ENCODE assay signal across 15 cellular contexts in genomic region chr4:137881641-137882040, GRCh38.
"Had no signal": no experiment of that assay in that cellular context is flagged by ENCODE, and none has a peak within 500 bp of the region (broad histone marks: within the 10 kb centered on the region; RNA-seq: fewer than 3 reads in every experiment).

No MANE protein-coding gene starts in this region.

- H3K36me3 ChIP-seq: adrenal gland, left lung, right atrium auricular region, tibial nerve, uterus had no signal

- H3K27ac ChIP-seq: adrenal gland, left lung, right atrium auricular region, tibial nerve, uterus had no signal

- H3K27me3 ChIP-seq: adrenal gland, left lung, right atrium auricular region, tibial nerve, uterus had no signal

- H3K9me3 ChIP-seq: right atrium auricular region, uterus had no signal

- H3K4me3 ChIP-seq: adrenal gland, left lung, right atrium auricular region, tibial nerve, uterus had no signal

- DNase-seq: activated CD4-positive, alpha-beta memory T cell treated with anti-CD3 and anti-CD28 coated beads, Interleukin-2, amount 10 ng/mL, durations not matched to agents 7 days and 5 days; activated effector memory CD4-positive, alpha-beta T cell treated with anti-CD3 and anti-CD28 coated beads, Interleukin-2, amount 50 U/mL, for 16 hours; activated T-cell treated with anti-CD3 and anti-CD28 coated beads, Interleukin-2, amount 50 U/mL, for 48 hours; adrenal gland; hippocampal formation; kidney; left lung; naive thymus-derived CD8-positive, alpha-beta T cell; nucleus accumbens; stimulated activated CD4-positive, alpha-beta T cell treated with anti-CD3 and anti-CD28 coated beads, Interleukin-4, amount 100 ng/mL, for 1 hour; stimulated activated naive B cell treated with anti-CD40 and anti-IgM and Interleukin-4, amounts not matched to agents 10 μg/mL and 1 μg/mL and 100 μg/mL, for 72 hours; T1000; uterus had no signal

- ATAC-seq: left lung; naive thymus-derived CD8-positive, alpha-beta T cell; stimulated activated naive B cell treated with anti-CD40 and anti-IgM and Interleukin-4, amounts not matched to agents 10 μg/mL and 1 μg/mL and 100 μg/mL, for 72 hours had no signal

- H3K4me1 ChIP-seq: adrenal gland, left lung, right atrium auricular region, tibial nerve, uterus had no signal
